1 cellular context compared by ENCODE assay signal in the genomic region with DNA sequence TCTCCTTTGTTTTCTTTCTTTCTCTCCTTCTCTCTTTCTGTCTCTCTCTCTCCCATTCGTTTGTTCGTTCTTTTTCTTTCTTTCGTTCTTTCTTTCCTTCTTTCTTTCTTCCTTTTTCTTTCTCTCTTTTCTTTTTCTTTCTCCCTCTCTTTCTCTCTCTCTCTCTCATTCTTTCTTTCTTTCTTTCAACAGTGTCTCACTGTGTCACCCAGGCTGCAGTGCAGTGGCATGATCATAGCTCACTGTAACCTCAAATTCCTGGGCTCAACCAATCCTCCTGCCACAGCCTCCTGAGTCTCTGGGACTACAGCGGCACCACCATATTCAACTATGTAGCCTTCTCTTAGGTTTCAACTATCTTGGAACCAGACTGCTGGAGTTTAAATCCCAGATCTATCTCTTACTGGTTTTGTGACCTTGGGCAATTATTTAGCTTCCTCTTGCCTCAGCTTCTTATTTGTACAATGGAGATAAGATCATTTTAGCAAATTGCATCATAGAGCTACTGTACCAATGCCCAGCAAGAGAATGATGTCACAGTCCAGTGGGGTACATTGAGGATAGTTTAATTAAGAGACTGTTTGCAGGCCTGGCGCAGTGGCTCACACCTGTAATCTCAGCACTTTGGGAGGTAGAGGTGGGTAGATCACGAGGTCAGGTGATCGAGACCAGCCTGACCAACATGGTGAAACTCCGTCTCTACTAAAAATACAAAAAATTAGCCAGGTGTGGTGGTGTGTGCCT.
A peak's percentile ranks its signal among the peaks of the same experiment; 100 is the strongest.
TF ChIP-seq lines count a peak whose summit lies in the region.

No MANE protein-coding gene starts in this region.

TF ChIP-seq in HepG2, 621 proteins besides CTCF, POLR2A, EP300 and RAD21 (continued from another document):
- TF ChIP-seq, protein P1, sequence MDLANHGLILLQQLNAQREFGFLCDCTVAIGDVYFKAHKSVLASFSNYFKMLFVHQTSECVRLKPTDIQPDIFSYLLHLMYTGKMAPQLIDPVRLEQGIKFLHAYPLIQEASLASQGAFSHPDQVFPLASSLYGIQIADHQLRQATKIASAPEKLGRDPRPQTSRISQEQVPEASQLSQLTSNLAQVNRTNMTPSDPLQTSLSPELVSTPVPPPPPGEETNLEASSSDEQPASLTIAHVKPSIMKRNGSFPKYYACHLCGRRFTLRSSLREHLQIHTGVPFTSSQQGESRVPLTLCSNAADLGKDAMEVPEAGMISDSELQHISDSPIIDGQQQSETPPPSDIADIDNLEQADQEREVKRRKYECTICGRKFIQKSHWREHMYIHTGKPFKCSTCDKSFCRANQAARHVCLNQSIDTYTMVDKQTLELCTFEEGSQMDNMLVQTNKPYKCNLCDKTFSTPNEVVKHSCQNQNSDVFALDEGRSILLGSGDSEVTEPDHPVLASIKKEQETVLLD (CRISPR knock-in tag; IDR thresholded peaks at IDR 0.05; ENCODE audit: low read depth): 0 out of 2 replicates have a peak, but pooled peaks have one; percentile 23
- TF ChIP-seq CENPX (CRISPR knock-in tag; IDR thresholded peaks at IDR 0.05): no peak
- TF ChIP-seq SPEN (CRISPR knock-in tag; IDR thresholded peaks at IDR 0.05; ENCODE audit: low read depth): no peak
- peak; percentile 58; the same call in 1 of the 2 replicates for TF ChIP-seq REPIN1 (CRISPR knock-in tag; IDR thresholded peaks at IDR 0.05; ENCODE audit: borderline replicate concordance, low read depth)
- peak; percentile 96 for TF ChIP-seq ZBTB21 (CRISPR knock-in tag; IDR thresholded peaks at IDR 0.05)
- TF ChIP-seq TARDBP (CRISPR knock-in tag; IDR thresholded peaks at IDR 0.05): peak; percentile 68
TF ChIP-seq in HepG2: peak in this region for 97.
